Comparison of ENCODE assay signal across 8 cellular contexts in genomic region chr16:56262148-56262878, GRCh38.
DNase-seq lines count a peak whose midpoint lies in the region; ATAC-seq and TF ChIP-seq lines count a peak whose summit lies in the region.

No MANE protein-coding gene starts in this region.

- no peak for TF ChIP-seq EP300 in neural cell (conservative IDR thresholded peaks at IDR 0.05; ENCODE audit: poor library complexity, severe bottlenecking)

- H2AFZ ChIP-seq in neural cell (ENCODE audit: low read depth, low read length): no peak overlapping the region

- H4K20me1 ChIP-seq in neural cell (ENCODE audit: insufficient read depth): peaks cover 3% of the 10 kb centered on the region

- DNase-seq in OCI-M1 (lab: John Stamatoyannopoulos, UW): peak; percentile 41
- peak; percentile 62 for DNase-seq in activated effector memory CD4-positive, alpha-beta T cell treated with Interleukin-2 at 50 U/mL for 16 hours
- DNase-seq in SKM-1 treated with dmso at 0.1 percent for 144 hours (lab: John Stamatoyannopoulos, UW; ENCODE audit: unreplicated experiment): no peak
- DNase-seq in SIG-M5 (lab: John Stamatoyannopoulos, UW): no peak

- no peaks in the 10 kb centered on the region for H3K9me2 ChIP-seq in neural cell (ENCODE audit: insufficient read depth, low read length)

- TF ChIP-seq CTCF in C4-2B (conservative IDR thresholded peaks at IDR 0.05) (no peak), neural cell (IDR thresholded peaks at IDR 0.05; ENCODE audit: poor library complexity, severe bottlenecking) (no peak)

- no peak overlapping the region for H3K4me2 ChIP-seq in neural cell (ENCODE audit: low read length)

- H3K36me3 ChIP-seq in neural cell (ENCODE audit: insufficient read depth, low read length): no peaks in the 10 kb centered on the region

- no peaks in the 10 kb centered on the region for H3K9me3 ChIP-seq in neural cell (ENCODE audit: low read length)

- peak overlapping the region; percentile 36; the same call in 1 of the 2 replicates for H3K27ac ChIP-seq in C4-2B
- peak overlapping the region; percentile 43 for H3K27ac ChIP-seq in neural cell (ENCODE audit: low read length)

- H3K4me3 ChIP-seq in neural cell (ENCODE audit: low read length): no peak overlapping the region

- ATAC-seq in HG02610 (IDR thresholded peaks at IDR 0.05; ENCODE audit: unreplicated experiment) (no peak), HG03196 (IDR thresholded peaks at IDR 0.05; ENCODE audit: unreplicated experiment) (no peak)

- H3K27me3 ChIP-seq in neural cell (ENCODE audit: insufficient read depth, low read depth, low read length): no peaks in the 10 kb centered on the region

- H3K79me2 ChIP-seq in neural cell (replicated peaks; ENCODE audit: insufficient read depth, low read length): no peaks in the 10 kb centered on the region

- TF ChIP-seq RAD21 in neural cell (conservative IDR thresholded peaks at IDR 0.05): no peak

- H3K9ac ChIP-seq in neural cell (ENCODE audit: low read length): peak overlapping the region; percentile 10

- H3F3A ChIP-seq in neural cell (ENCODE audit: insufficient read depth, low read length, poor library complexity, severe bottlenecking): no peaks in the 10 kb centered on the region

TF ChIP-seq in neural cell, 6 proteins besides CTCF, POLR2A, EP300 and RAD21:
- TF ChIP-seq REST (IDR thresholded peaks at IDR 0.05; ENCODE audit: borderline replicate concordance): no peak
- peak; percentile 29 for TF ChIP-seq POLR2AphosphoS5 (IDR thresholded peaks at IDR 0.05)
- no peak for TF ChIP-seq MXI1 (conservative IDR thresholded peaks at IDR 0.05; ENCODE audit: poor library complexity, severe bottlenecking)
- TF ChIP-seq EZH2 (IDR thresholded peaks at IDR 0.05; ENCODE audit: borderline replicate concordance, insufficient read depth, low read length, poor library complexity, severe bottlenecking): no peak
- no peak for TF ChIP-seq TAF1 (IDR thresholded peaks at IDR 0.05; ENCODE audit: low read depth)
- no peak for TF ChIP-seq SMC3 (conservative IDR thresholded peaks at IDR 0.05; ENCODE audit: poor library complexity)

Comparison
In these comparisons a context has a peak if more than half of its experiments do, and no peak if none do; other contexts are left out.
1. DNase-seq: peak in OCI-M1 (single experiment) and activated effector memory CD4-positive, alpha-beta T cell treated with Interleukin-2 at 50 U/mL for 16 hours (single experiment); none in SKM-1 treated with dmso at 0.1 percent for 144 hours (single experiment) and SIG-M5 (single experiment).